ENCODE assay signal across 8 cellular contexts in genomic region chr5:177473461-177473991, GRCh38. TPM values are rescaled to one million over a fixed set of nuclear protein-coding genes. Genes with fewer than 3 reads are reported as not detected.
DNase-seq lines count a peak whose midpoint lies in the region; ATAC-seq and TF ChIP-seq lines count a peak whose summit lies in the region.

TSS of gene DBN1 (minus strand) at chr5:177473634. CDS start at chr5:177473521, 113 bp downstream.

- H3K4me1 ChIP-seq in prostate gland (replicated peaks): peaks cover 10% of the 10 kb centered on the region

- no peaks in the 10 kb centered on the region for H3K27me3 ChIP-seq in prostate gland (replicated peaks; ENCODE audit: insufficient read depth)

- no peaks in the 10 kb centered on the region for H3K9me3 ChIP-seq in prostate gland

- no peaks in the 10 kb centered on the region for H3K36me3 ChIP-seq in prostate gland

- H3K27ac ChIP-seq in adipose tissue (ENCODE audit: low read depth, low read length) (no peak within 1 kb of the TSS), prostate gland (peak within 1 kb of the TSS; percentile 69 to 74)

- ATAC-seq in GM18498 (IDR thresholded peaks at IDR 0.05; ENCODE audit: unreplicated experiment) (peak; percentile 50), left ventricle myocardium superior (peak; percentile 49)

- no peak for TF ChIP-seq CTCF in prostate gland (IDR thresholded peaks at IDR 0.05)

- WGBS in adipose tissue, 3 donors: 1 to 3% (median 2%) methylated on average over 19 to 64 of the region's 65 CpGs
- 1% methylated on average over 17 of the region's 65 CpGs for WGBS in prostate gland

- H3K4me3 ChIP-seq in prostate gland: peak within 1 kb of the TSS; percentile 68 to 70

- intact Hi-C loops in left ventricle myocardium superior (cut with micrococcal nuclease): no loop called here
- intact Hi-C loops in prostate gland (cut with DNase I): no loop called here

- TF ChIP-seq POLR2A in prostate gland (IDR thresholded peaks at IDR 0.05): peak; percentile 36

- DNase-seq in AG08396 (ENCODE audit: low spot score) (peak; percentile 92), NCI-H1105 treated with DMSO at 0.1 percent for 48 hours (lab: John Stamatoyannopoulos, UW) (peak; percentile 33), left ventricle myocardium superior (peak; percentile 75), prostate gland (ENCODE audit: low spot score) (no peak), NCI-H2107 (lab: John Stamatoyannopoulos, UW) (no peak)
- no peak for DNase-seq in central memory CD4-positive, alpha-beta T cell

RNA-seq across cellular contexts. Expression of gene DBN1, which starts in this region (rescaled TPM):
- 10 to 100 TPM; 10.1 to 85.7 (median 45.1) TPM for polyA plus RNA-seq in adipose tissue
- 22.4 TPM for total RNA-seq in left ventricle myocardium superior
- total RNA-seq in prostate gland: 10 to 100 TPM; 33.1 to 65.1 TPM

Comparison
In these comparisons a context has a peak if more than half of its experiments do, and no peak if none do; other contexts are left out.
1. DNase-seq: peak in AG08396 (single experiment), NCI-H1105 treated with DMSO at 0.1 percent for 48 hours (single experiment) and left ventricle myocardium superior (single experiment); none in prostate gland (single experiment), central memory CD4-positive, alpha-beta T cell (single experiment) and NCI-H2107 (single experiment).